ENCODE assay signal across 11 cellular contexts in the genomic region with DNA sequence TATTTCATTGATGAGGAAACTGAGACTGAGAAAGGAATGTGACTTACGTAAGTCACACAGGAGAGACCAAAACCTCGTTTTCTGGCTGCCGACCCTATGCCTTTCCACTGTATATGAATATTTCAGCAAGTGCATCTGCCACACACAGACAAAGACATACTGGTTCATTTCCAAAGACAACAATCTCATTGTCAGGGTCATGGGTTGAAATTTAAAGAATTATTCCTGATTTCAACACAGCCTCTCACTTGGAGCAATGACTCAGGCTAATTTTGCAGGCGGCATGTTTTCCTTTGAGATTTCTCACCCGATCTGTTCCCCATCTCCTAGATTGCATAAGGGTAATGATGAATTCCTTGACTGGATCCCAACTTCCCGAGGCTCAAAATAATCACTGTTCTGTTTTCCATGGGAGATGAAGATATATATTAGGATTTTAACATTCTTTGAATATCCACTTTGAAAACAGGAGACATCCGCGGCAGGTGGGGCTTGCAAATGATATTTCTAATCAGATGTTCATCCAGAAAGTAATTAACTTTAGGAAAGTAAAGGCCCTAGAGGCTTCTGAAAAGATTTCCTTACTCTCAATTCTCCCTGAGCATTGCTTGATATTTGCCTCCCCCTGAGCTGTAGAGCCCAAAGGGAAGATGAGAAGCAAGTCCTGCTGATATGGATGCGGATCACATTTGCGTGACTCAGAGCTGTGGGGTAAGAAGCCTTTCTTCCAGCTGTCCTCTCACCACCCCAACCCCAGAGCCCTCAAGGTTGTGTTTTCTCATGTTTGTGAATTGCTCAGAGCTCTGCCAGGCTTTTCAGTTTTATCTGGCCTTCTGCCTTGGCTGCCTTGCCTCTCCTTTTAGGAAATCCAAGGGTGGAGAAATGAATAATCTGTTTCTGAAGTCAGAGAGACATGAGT.
DNase-seq lines count a peak whose midpoint lies in the region; ATAC-seq and TF ChIP-seq lines count a peak whose summit lies in the region.
"Had no signal": no experiment of that assay in that cellular context is flagged by ENCODE, and none has a peak within 500 bp of the region (broad histone marks: within the 10 kb centered on the region; RNA-seq: fewer than 3 reads in every experiment).

No MANE protein-coding gene starts in this region.

- H3K4me1 Mint-ChIP-seq in activated CD4-positive, alpha-beta memory T cell treated with anti-CD3 and anti-CD28 coated beads, Interleukin-2, amount 10 ng/mL, durations not matched to agents 7 days and 5 days: no peaks in the 10 kb centered on the region

- TF ChIP-seq CTCF in A673 (conservative IDR thresholded peaks at IDR 0.05; ENCODE audit: low read depth, low read length): no peak
- no peak for TF ChIP-seq CTCF in epithelial cell of esophagus (IDR thresholded peaks at IDR 0.05; ENCODE audit: insufficient read depth, low read depth, low read length, missing control alignments)

- no peak overlapping the region for H3K4me3 ChIP-seq in A673 (ENCODE audit: low read depth, low read length, poor library complexity, severe bottlenecking)
- no peak overlapping the region for H3K4me3 ChIP-seq in epithelial cell of esophagus (ENCODE audit: low read length)
- H3K4me3 ChIP-seq: K562 had no signal

- CTCF ChIA-PET in A673 (lab: Charles Lee): no interaction called here
- CTCF ChIA-PET in activated CD4-positive, alpha-beta memory T cell treated with anti-CD3 and anti-CD28 coated beads, Interleukin-2, amount 10 ng/mL, durations not matched to agents 7 days and 5 days (lab: Charles Lee): no interaction called here

- no peaks in the 10 kb centered on the region for H3K36me3 Mint-ChIP-seq in activated CD4-positive, alpha-beta memory T cell treated with anti-CD3 and anti-CD28 coated beads, Interleukin-2, amount 10 ng/mL, durations not matched to agents 7 days and 5 days (ENCODE audit: low read depth)

- BruUV-seq in A673 (replicated peaks; lab: Mats Ljungman, UMichigan): no TSS peak

- H3K4me3 Mint-ChIP-seq in activated CD4-positive, alpha-beta memory T cell treated with anti-CD3 and anti-CD28 coated beads, Interleukin-2, amount 10 ng/mL, durations not matched to agents 7 days and 5 days: no peak overlapping the region

- H3K27me3 ChIP-seq in A673 (replicated peaks; ENCODE audit: insufficient read depth, low read depth, low read length, poor library complexity): no peaks in the 10 kb centered on the region
- H3K27me3 ChIP-seq: BE2C had no signal

- POLR2A ChIA-PET in A673 (lab: Charles Lee; ENCODE audit: low non-redundant PET): no interaction called here
- POLR2A ChIA-PET in activated CD4-positive, alpha-beta memory T cell treated with anti-CD3 and anti-CD28 coated beads, Interleukin-2, amount 10 ng/mL, durations not matched to agents 7 days and 5 days (lab: Charles Lee): no interaction called here

- H3K9me3 ChIP-seq in A673 (ENCODE audit: low read depth, low read length, poor library complexity, severe bottlenecking): no peaks in the 10 kb centered on the region
- H3K9me3 ChIP-seq: BE2C had no signal

- peaks cover 4% of the 10 kb centered on the region for H3K4me1 ChIP-seq in A673 (ENCODE audit: insufficient read depth, low read length, poor library complexity, severe bottlenecking)
- H3K4me1 ChIP-seq: BE2C had no signal

- H3K27me3 Mint-ChIP-seq in activated CD4-positive, alpha-beta memory T cell treated with anti-CD3 and anti-CD28 coated beads, Interleukin-2, amount 10 ng/mL, durations not matched to agents 7 days and 5 days: no peaks in the 10 kb centered on the region

- H3K27ac Mint-ChIP-seq in activated CD4-positive, alpha-beta memory T cell treated with anti-CD3 and anti-CD28 coated beads, Interleukin-2, amount 10 ng/mL, durations not matched to agents 7 days and 5 days: no peak overlapping the region

- ATAC-seq in GM18873 (IDR thresholded peaks at IDR 0.05; ENCODE audit: low FRiP score, unreplicated experiment): no peak
- ATAC-seq: K562 had no signal

- no peaks in the 10 kb centered on the region for H3K36me3 ChIP-seq in A673 (ENCODE audit: insufficient read depth, low read length, poor library complexity, severe bottlenecking)
- H3K36me3 ChIP-seq: BE2C had no signal

- DNase-seq in A673 (ENCODE audit: low spot score) (peak; percentile 39), NCI-H226 (peak; percentile 97), epithelial cell of esophagus (ENCODE audit: low read depth) (peak; percentile 93), midbrain (lab: John Stamatoyannopoulos, UW) (peak; percentile 20), D341Med (ENCODE audit: low spot score) (no peak), activated gamma-delta T cell (lab: John Stamatoyannopoulos, UW) (no peak)
- DNase-seq in activated CD4-positive, alpha-beta memory T cell treated with anti-CD3 and anti-CD28 coated beads, Interleukin-2, amount 10 ng/mL, durations not matched to agents 7 days and 5 days: no peak
- DNase-seq: activated CD4-positive, alpha-beta T cell treated with anti-CD3 and anti-CD28 coated beads, Interleukin-2, amount 50 U/mL, for 4 hours; BE2C had no signal

- H3K9me3 Mint-ChIP-seq in activated CD4-positive, alpha-beta memory T cell treated with anti-CD3 and anti-CD28 coated beads, Interleukin-2, amount 10 ng/mL, durations not matched to agents 7 days and 5 days: peaks cover 3% of the 10 kb centered on the region

- H3K27ac ChIP-seq in A673 (ENCODE audit: low read depth, low read length, poor library complexity, severe bottlenecking): no peak overlapping the region

- intact Hi-C loops in A673 (cut with micrococcal nuclease; ENCODE audit: unreplicated experiment): no loop called here

Comparison
In these comparisons a context has a peak if more than half of its experiments do, and no peak if none do; other contexts are left out.
1. DNase-seq: peak in A673 (single experiment), NCI-H226 (single experiment), epithelial cell of esophagus (single experiment) and midbrain (single experiment); none in D341Med (single experiment), activated CD4-positive, alpha-beta memory T cell treated with anti-CD3 and anti-CD28 coated beads, Interleukin-2, amount 10 ng/mL, durations not matched to agents 7 days and 5 days (single experiment) and activated gamma-delta T cell (single experiment).